Comparison of ENCODE assay signal across 1 cellular context in the genomic region with DNA sequence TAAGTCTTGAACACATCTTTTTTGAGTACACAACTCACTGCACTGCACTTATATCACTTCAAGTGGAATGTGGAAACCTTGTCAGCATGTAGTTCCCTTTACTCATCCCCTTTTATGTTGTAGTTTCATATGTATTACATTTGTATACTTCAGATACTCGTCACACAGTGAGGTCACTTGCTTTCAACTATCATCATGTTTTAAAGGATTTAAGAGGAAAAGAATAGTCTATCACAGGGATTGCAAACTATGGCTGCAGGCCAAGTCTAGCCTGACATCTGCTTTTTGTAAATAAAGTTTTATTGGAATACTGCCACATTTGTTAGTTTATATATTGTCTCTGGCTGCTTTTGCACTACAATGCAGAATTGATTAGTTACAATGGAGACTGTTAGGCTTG.
TF ChIP-seq lines count a peak whose summit lies in the region.

No MANE protein-coding gene starts in this region.

TF ChIP-seq in WTC11, 78 proteins besides CTCF, POLR2A, EP300 and RAD21 (continued from another document):
- TF ChIP-seq, protein P1, sequence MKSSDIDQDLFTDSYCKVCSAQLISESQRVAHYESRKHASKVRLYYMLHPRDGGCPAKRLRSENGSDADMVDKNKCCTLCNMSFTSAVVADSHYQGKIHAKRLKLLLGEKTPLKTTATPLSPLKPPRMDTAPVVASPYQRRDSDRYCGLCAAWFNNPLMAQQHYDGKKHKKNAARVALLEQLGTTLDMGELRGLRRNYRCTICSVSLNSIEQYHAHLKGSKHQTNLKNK (CRISPR knock-in tag; IDR thresholded peaks at IDR 0.05), result no peak
- TF ChIP-seq HMGA2 (CRISPR knock-in tag; IDR thresholded peaks at IDR 0.05) (no peak), OVOL2 (CRISPR knock-in tag; IDR thresholded peaks at IDR 0.05; ENCODE audit: borderline replicate concordance) (no peak)
- TF ChIP-seq, protein P2, sequence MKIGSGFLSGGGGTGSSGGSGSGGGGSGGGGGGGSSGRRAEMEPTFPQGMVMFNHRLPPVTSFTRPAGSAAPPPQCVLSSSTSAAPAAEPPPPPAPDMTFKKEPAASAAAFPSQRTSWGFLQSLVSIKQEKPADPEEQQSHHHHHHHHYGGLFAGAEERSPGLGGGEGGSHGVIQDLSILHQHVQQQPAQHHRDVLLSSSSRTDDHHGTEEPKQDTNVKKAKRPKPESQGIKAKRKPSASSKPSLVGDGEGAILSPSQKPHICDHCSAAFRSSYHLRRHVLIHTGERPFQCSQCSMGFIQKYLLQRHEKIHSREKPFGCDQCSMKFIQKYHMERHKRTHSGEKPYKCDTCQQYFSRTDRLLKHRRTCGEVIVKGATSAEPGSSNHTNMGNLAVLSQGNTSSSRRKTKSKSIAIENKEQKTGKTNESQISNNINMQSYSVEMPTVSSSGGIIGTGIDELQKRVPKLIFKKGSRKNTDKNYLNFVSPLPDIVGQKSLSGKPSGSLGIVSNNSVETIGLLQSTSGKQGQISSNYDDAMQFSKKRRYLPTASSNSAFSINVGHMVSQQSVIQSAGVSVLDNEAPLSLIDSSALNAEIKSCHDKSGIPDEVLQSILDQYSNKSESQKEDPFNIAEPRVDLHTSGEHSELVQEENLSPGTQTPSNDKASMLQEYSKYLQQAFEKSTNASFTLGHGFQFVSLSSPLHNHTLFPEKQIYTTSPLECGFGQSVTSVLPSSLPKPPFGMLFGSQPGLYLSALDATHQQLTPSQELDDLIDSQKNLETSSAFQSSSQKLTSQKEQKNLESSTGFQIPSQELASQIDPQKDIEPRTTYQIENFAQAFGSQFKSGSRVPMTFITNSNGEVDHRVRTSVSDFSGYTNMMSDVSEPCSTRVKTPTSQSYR (CRISPR knock-in tag; IDR thresholded peaks at IDR 0.05), result no peak
- TF ChIP-seq, protein P3, sequence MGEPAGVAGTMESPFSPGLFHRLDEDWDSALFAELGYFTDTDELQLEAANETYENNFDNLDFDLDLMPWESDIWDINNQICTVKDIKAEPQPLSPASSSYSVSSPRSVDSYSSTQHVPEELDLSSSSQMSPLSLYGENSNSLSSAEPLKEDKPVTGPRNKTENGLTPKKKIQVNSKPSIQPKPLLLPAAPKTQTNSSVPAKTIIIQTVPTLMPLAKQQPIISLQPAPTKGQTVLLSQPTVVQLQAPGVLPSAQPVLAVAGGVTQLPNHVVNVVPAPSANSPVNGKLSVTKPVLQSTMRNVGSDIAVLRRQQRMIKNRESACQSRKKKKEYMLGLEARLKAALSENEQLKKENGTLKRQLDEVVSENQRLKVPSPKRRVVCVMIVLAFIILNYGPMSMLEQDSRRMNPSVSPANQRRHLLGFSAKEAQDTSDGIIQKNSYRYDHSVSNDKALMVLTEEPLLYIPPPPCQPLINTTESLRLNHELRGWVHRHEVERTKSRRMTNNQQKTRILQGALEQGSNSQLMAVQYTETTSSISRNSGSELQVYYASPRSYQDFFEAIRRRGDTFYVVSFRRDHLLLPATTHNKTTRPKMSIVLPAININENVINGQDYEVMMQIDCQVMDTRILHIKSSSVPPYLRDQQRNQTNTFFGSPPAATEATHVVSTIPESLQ (CRISPR knock-in tag; IDR thresholded peaks at IDR 0.05), result no peak
TF ChIP-seq in WTC11: peak in this region for 0.
